15 cellular contexts compared by ENCODE assay signal in the genomic region with DNA sequence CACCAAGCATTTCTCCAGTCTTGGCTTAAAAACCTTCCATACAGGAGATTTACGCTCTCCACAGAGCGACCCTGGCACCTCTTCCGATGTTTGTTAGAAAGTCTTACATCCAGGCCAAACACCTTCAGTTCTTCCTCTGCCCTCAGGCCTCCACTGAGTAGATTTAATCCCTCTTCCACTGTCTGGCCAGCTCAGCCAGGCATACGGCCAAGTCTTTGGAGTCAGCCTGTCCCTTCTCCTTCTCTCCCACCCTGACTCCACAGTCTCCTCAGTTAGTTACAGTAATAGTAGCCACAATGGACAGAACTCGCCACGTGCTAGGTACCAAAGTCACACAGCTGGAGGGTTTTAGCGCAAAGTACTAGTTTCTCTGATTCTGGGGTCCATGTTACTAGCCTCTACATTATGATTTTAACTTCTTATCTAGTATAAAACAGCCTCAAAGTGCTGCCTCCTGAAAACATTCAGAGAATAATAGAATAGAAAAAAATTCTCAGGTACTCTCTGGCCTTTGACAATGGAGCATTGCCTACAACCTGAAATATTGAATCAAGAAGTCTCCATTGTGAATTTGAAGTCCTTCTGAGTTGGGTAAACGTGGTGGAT. TPM values are rescaled to one million over a fixed set of nuclear protein-coding genes. Genes with fewer than 3 reads are reported as not detected.
DNase-seq lines count a peak whose midpoint lies in the region; ATAC-seq and TF ChIP-seq lines count a peak whose summit lies in the region.
"Had no signal": no experiment of that assay in that cellular context is flagged by ENCODE, and none has a peak within 500 bp of the region (broad histone marks: within the 10 kb centered on the region; RNA-seq: fewer than 3 reads in every experiment).

No MANE protein-coding gene starts in this region.

- CTCF ChIA-PET in MCF 10A (lab: Yijun Ruan, JAX), result interaction anchor here (0.6 to 2.7 kb wide), 7 partner anchors 12 to 375 kb away, joined by 3 to 13 read pairs (median 4); no protein-coding TSS in a partner anchor

- DNase-seq in MCF 10A (ENCODE audit: unreplicated experiment), result peak; percentile 53
- DNase-seq in breast epithelium (ENCODE audit: low spot score in 2 of 2), result no peak
- DNase-seq in astrocyte of the hippocampus (ENCODE audit: low read depth, low spot score), result peak; percentile 41
- DNase-seq in mesenteric fat pad (ENCODE audit: low spot score), result peak; percentile 76
- peak; percentile 91 for DNase-seq in retinal pigment epithelial cell (ENCODE audit: low read depth)
- DNase-seq in osteoblast (ENCODE audit: insufficient read length, low spot score, missing footprints), result no peak
- DNase-seq: Calu3; CD8-positive, alpha-beta T cell; DMS79 treated with DMSO at 0.1 percent for 48 hours; GF-D8 had no signal

- H3K27ac ChIP-seq in breast epithelium (no peak overlapping the region), osteoblast (ENCODE audit: low read depth, low read length) (no peak overlapping the region)
- H3K27ac ChIP-seq: BLaER1 treated with 17β-estradiol and CSF1 and Interleukin-3, amounts not matched to agents 10 nM and 100 nM had no signal

- ATAC-seq in GM21786 (IDR thresholded peaks at IDR 0.05; ENCODE audit: unreplicated experiment), result no peak
- no peak for ATAC-seq in HG03280 (IDR thresholded peaks at IDR 0.05; ENCODE audit: unreplicated experiment)
- ATAC-seq: CD8-positive, alpha-beta T cell had no signal

- no peak overlapping the region for H2AFZ ChIP-seq in osteoblast (ENCODE audit: low read length)

- no peak overlapping the region for H3K4me2 ChIP-seq in osteoblast (ENCODE audit: insufficient read depth, low read length)
- H3K4me2 ChIP-seq: BLaER1 treated with 17β-estradiol and CSF1 and Interleukin-3, amounts not matched to agents 10 nM and 100 nM had no signal

- H3K79me2 ChIP-seq in osteoblast (ENCODE audit: insufficient read depth, low read length), result no peaks in the 10 kb centered on the region

- H3K36me3 ChIP-seq in breast epithelium, result no peaks in the 10 kb centered on the region
- H3K36me3 ChIP-seq in osteoblast (ENCODE audit: insufficient read depth, low read length), result no peaks in the 10 kb centered on the region
- H3K36me3 ChIP-seq: BLaER1 treated with 17β-estradiol and CSF1 and Interleukin-3, amounts not matched to agents 10 nM and 100 nM; HAP-1 had no signal

- peaks cover 15% of the 10 kb centered on the region for H3K27me3 Mint-ChIP-seq in MCF 10A (ENCODE audit: insufficient read depth, unreplicated experiment)

- no peaks in the 10 kb centered on the region for H3K9me3 ChIP-seq in breast epithelium
- no peaks in the 10 kb centered on the region for H3K9me3 ChIP-seq in osteoblast (ENCODE audit: low read depth, low read length)
- H3K9me3 ChIP-seq: BLaER1 treated with 17β-estradiol and CSF1 and Interleukin-3, amounts not matched to agents 10 nM and 100 nM; HAP-1 had no signal

- no peaks in the 10 kb centered on the region for H3K4me1 ChIP-seq in breast epithelium
- no peaks in the 10 kb centered on the region for H3K4me1 ChIP-seq in osteoblast (ENCODE audit: insufficient read depth, low read length)
- H3K4me1 ChIP-seq: BLaER1 treated with 17β-estradiol and CSF1 and Interleukin-3, amounts not matched to agents 10 nM and 100 nM had no signal

- no peak overlapping the region for H3K4me3 Mint-ChIP-seq in MCF 10A (ENCODE audit: unreplicated experiment)
- H3K4me3 Mint-ChIP-seq: B cell; CD8-positive, alpha-beta T cell had no signal

- no peaks in the 10 kb centered on the region for H3K9me3 Mint-ChIP-seq in MCF 10A (ENCODE audit: unreplicated experiment)
- H3K9me3 Mint-ChIP-seq: CD8-positive, alpha-beta T cell had no signal

- TF ChIP-seq CTCF in MCF 10A (IDR thresholded peaks at IDR 0.05; ENCODE audit: unreplicated experiment) (no peak), breast epithelium (IDR thresholded peaks at IDR 0.05) (no peak), retinal pigment epithelial cell (conservative IDR thresholded peaks at IDR 0.05; ENCODE audit: low read depth, low read length) (no peak), osteoblast (IDR thresholded peaks at IDR 0.05; ENCODE audit: extremely low read depth, low read depth, low read length) (no peak)

- no peak for TF ChIP-seq POLR2A in breast epithelium (IDR thresholded peaks at IDR 0.05)

- no TSS peak for BruUV-seq in MCF 10A (replicated peaks; lab: Mats Ljungman, UMichigan)

- H3K36me3 Mint-ChIP-seq in MCF 10A (ENCODE audit: insufficient read depth, unreplicated experiment), result no peaks in the 10 kb centered on the region
- H3K36me3 Mint-ChIP-seq: CD8-positive, alpha-beta T cell had no signal

- H3K27me3 ChIP-seq in breast epithelium, result no peaks in the 10 kb centered on the region
- H3K27me3 ChIP-seq in osteoblast (ENCODE audit: insufficient read depth, low read length), result peaks cover 6% of the 10 kb centered on the region
- H3K27me3 ChIP-seq: BLaER1 treated with 17β-estradiol and CSF1 and Interleukin-3, amounts not matched to agents 10 nM and 100 nM had no signal

- H3K27ac Mint-ChIP-seq in MCF 10A (ENCODE audit: low read depth, unreplicated experiment), result no peak overlapping the region
- H3K27ac Mint-ChIP-seq: B cell; CD8-positive, alpha-beta T cell had no signal

- no peaks in the 10 kb centered on the region for H4K20me1 ChIP-seq in osteoblast (ENCODE audit: insufficient read depth, low read length)
- H4K20me1 ChIP-seq: BLaER1 treated with 17β-estradiol and CSF1 and Interleukin-3, amounts not matched to agents 10 nM and 100 nM had no signal

- intact Hi-C loops in MCF 10A (cut with micrococcal nuclease) (no loop called here), breast epithelium (cut with DNase I; ENCODE audit: low total_unique reads) (no loop called here)

- H3K4me3 ChIP-seq in breast epithelium (no peak overlapping the region), retinal pigment epithelial cell (ENCODE audit: low read length) (no peak overlapping the region), osteoblast (ENCODE audit: insufficient read depth, low read length) (no peak overlapping the region)
- H3K4me3 ChIP-seq: BLaER1 treated with 17β-estradiol and CSF1 and Interleukin-3, amounts not matched to agents 10 nM and 100 nM; HAP-1 had no signal

- no peaks in the 10 kb centered on the region for H3K4me1 Mint-ChIP-seq in MCF 10A (ENCODE audit: insufficient read depth, unreplicated experiment)
- H3K4me1 Mint-ChIP-seq: B cell had no signal

- POLR2A ChIA-PET in MCF 10A (lab: Yijun Ruan, JAX), result no interaction called here

RNA-seq across cellular contexts. Expression of gene THNSL2, which starts 39.5 kb away (rescaled TPM):
- total RNA-seq in MCF 10A (2022), result 14.9 and 19.0 TPM in 2 replicates
- 10 to 100 TPM; 35.7 to 40.2 (median 38.5) TPM for total RNA-seq in breast epithelium
- total RNA-seq in mesenteric fat pad, result 21.1 TPM
- total RNA-seq in osteoblast, result 12.3 and 13.3 TPM in 2 replicates

Comparison
In these comparisons a context has a peak if more than half of its experiments do, and no peak if none do; other contexts are left out.
1. DNase-seq: peak in MCF 10A (single experiment), astrocyte of the hippocampus (single experiment), mesenteric fat pad (single experiment) and retinal pigment epithelial cell (single experiment); none in breast epithelium (0 of 2) and osteoblast (single experiment).